8 cellular contexts compared by ENCODE assay signal in the genomic region with DNA sequence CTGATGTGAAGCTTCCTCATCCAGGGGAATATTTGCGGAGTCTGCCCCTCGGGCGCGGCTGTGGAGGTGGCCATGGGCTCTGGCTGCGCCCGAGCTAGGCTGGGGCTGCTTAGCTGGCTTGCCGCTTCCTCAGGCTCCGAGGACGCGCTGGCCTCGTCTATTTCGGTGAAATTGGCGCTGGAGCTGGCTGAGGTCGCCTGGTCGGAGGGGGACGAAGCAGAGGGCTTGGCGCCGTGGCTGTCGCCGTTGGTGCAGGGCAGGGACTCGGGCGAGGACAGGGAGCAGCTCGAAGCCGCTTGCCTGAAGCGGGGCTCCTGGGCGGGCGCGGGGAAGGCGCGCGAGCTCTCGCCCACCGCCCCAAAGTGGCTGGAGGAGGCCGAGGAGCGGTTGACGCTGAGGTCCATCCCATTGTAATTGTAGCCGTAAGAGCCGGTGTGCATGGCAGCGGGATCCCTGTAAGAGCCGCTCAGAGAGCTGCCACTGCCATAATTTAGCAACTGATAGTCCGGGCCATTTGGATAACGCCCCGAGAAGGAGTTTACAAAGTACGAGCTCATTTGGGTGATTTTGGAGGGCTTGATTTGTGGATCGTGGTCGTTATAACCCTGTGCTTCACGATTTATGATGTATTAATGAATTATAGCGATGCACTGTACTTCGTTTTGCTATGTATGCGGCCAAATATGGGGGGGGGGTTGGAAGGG.
DNase-seq lines count a peak whose midpoint lies in the region; ATAC-seq and TF ChIP-seq lines count a peak whose summit lies in the region.

A gene (minus strand): TSS at position 654 of the 704 bp plus-strand sequence. CDS start 97 bp downstream, at position 557.

- TF ChIP-seq CTCF in WERI-Rb-1 (IDR thresholded peaks at IDR 0.05; ENCODE audit: low read depth, low read length): no peak

- H3K4me1 ChIP-seq in stomach smooth muscle (ENCODE audit: control insufficient read depth, insufficient read depth, low read length): peaks cover 54% of the 10 kb centered on the region

- DNase-seq in activated CD8-positive, alpha-beta memory T cell treated with anti-CD3 and anti-CD28 coated beads for 24 hours: peak; percentile 77
- DNase-seq in activated CD8-positive, alpha-beta memory T cell treated with anti-CD3 and anti-CD28 coated beads, Interleukin-2, amount 50 U/mL, for 48 hours: no peak
- DNase-seq in WERI-Rb-1 (no peak), Ammon's horn (ENCODE audit: low spot score) (no peak)

- H3K27ac ChIP-seq in WERI-Rb-1: no peak within 1 kb of the TSS
- peak within 1 kb of the TSS; percentile 37 for H3K27ac ChIP-seq in stomach smooth muscle (ENCODE audit: low read length)

- H3K9me3 ChIP-seq in WERI-Rb-1 (ENCODE audit: severe bottlenecking) (no peaks in the 10 kb centered on the region), iPS-18c (ENCODE audit: control insufficient read depth, insufficient read depth, low read length) (peaks cover 2% of the 10 kb centered on the region), stomach smooth muscle (ENCODE audit: control insufficient read depth in 2 of 2, low read length in 2 of 2) (no peaks in the 10 kb centered on the region)

- peak within 1 kb of the TSS; percentile 44 to 68 for H3K9ac ChIP-seq in stomach smooth muscle (ENCODE audit: low read length in 2 of 2)

- peak within 1 kb of the TSS; percentile 29 for H3K4me3 ChIP-seq in WERI-Rb-1 (ENCODE audit: low read depth, low read length)
- H3K4me3 ChIP-seq in iPS-18c (ENCODE audit: insufficient read depth, low read depth, low read length): peak within 1 kb of the TSS; percentile 16; the same call in 1 of the 2 replicates
- peak within 1 kb of the TSS; percentile 59 to 79 for H3K4me3 ChIP-seq in stomach smooth muscle (ENCODE audit: low read length in 2 of 2)

- ATAC-seq in HG03378 (IDR thresholded peaks at IDR 0.05; ENCODE audit: unreplicated experiment) (no peak), HG02885 (IDR thresholded peaks at IDR 0.05; ENCODE audit: poor library complexity, unreplicated experiment) (no peak)

- H3K27me3 ChIP-seq in WERI-Rb-1 (ENCODE audit: insufficient read depth, low read depth, severe bottlenecking) (peaks cover 95% of the 10 kb centered on the region), stomach smooth muscle (ENCODE audit: control insufficient read depth in 1 of 2, insufficient read depth in 2 of 2, low read length in 2 of 2) (peaks cover 35 to 88% of the 10 kb centered on the region in 2 donors)

- H3K36me3 ChIP-seq in WERI-Rb-1: no peaks in the 10 kb centered on the region
- no peaks in the 10 kb centered on the region for H3K36me3 ChIP-seq in stomach smooth muscle (ENCODE audit: control insufficient read depth in 2 of 2, insufficient read depth in 2 of 2, low read length in 2 of 2)

Comparison
In these comparisons a context has a peak if more than half of its experiments do, and no peak if none do; other contexts are left out.
1. H3K4me3 ChIP-seq: peak in every context shown above with its lines; median percentile 69 in stomach smooth muscle; 29 in WERI-Rb-1; 16 in iPS-18c.